ENCODE assay signal across 8 cellular contexts in genomic region chr5:150357326-150358260, GRCh38. TPM values are rescaled to one million over a fixed set of nuclear protein-coding genes. Genes with fewer than 3 reads are reported as not detected.
DNase-seq lines count a peak whose midpoint lies in the region; ATAC-seq and TF ChIP-seq lines count a peak whose summit lies in the region.

TCOF1 (plus strand) TSS chr5:150357697; CDS start chr5:150357747, 50 bp downstream.

- no peaks in the 10 kb centered on the region for H3K9me3 ChIP-seq in trophoblast cell (ENCODE audit: insufficient read depth, low read depth, low read length)
- no peaks in the 10 kb centered on the region for H3K9me3 ChIP-seq in transverse colon

- no peak for TF ChIP-seq POLR2A in transverse colon (IDR thresholded peaks at IDR 0.05)

- H3K27me3 ChIP-seq in trophoblast cell (ENCODE audit: insufficient read depth, low read length) (no peaks in the 10 kb centered on the region), transverse colon (no peaks in the 10 kb centered on the region)

- intact Hi-C loops in Right ventricle myocardium superior (cut with DNase I) (no loop called here), transverse colon (cut with DNase I; ENCODE audit: low total_unique reads) (no loop called here)

- no peaks in the 10 kb centered on the region for H3K9me3 Mint-ChIP-seq in activated naive CD8-positive, alpha-beta T cell treated with anti-CD3 and anti-CD28 coated beads, Interleukin-2, amount 50 U/mL, for 24 hours

- peak within 1 kb of the TSS; percentile 92 for H3K14ac ChIP-seq in trophoblast cell (ENCODE audit: low read length)

- H3K79me1 ChIP-seq in trophoblast cell (ENCODE audit: low read length) = peaks cover 11% of the 10 kb centered on the region

- H3K27ac ChIP-seq in trophoblast cell (ENCODE audit: low read depth, low read length) (peak within 1 kb of the TSS; percentile 56), transverse colon (peak within 1 kb of the TSS; percentile 73 to 84 (median 75))

- no CpG with 5 or more reads among the region's 90 CpGs for WGBS in trophoblast cell (ENCODE audit: extremely low coverage, insufficient coverage, insufficient read length)
- WGBS in transverse colon (ENCODE audit: low coverage in 1 of 2), 2 donors = 1 to 2% methylated on average over 11 to 71 of the region's 90 CpGs

- peak within 1 kb of the TSS; percentile 87 for H3K27ac Mint-ChIP-seq in activated naive CD8-positive, alpha-beta T cell treated with anti-CD3 and anti-CD28 coated beads, Interleukin-2, amount 50 U/mL, for 24 hours

- H2BK5ac ChIP-seq in trophoblast cell (ENCODE audit: low read depth, low read length, poor library complexity) = peak within 1 kb of the TSS; percentile 55

- in situ Hi-C loops in transverse colon (cut with MboI; ENCODE audit: low pct_ligation_motif_present in 1 of 4, low pct_unique_long_range_greater_than_20kb in 1 of 4, low sequenced_read_pairs in 3 of 4) = no loop called here

- peak within 1 kb of the TSS; percentile 89 for H3K9ac ChIP-seq in trophoblast cell (ENCODE audit: low read length)

- no peak for TF ChIP-seq EP300 in transverse colon (IDR thresholded peaks at IDR 0.05; ENCODE audit: low read depth)

- H3K36me3 Mint-ChIP-seq in activated naive CD8-positive, alpha-beta T cell treated with anti-CD3 and anti-CD28 coated beads, Interleukin-2, amount 50 U/mL, for 24 hours (ENCODE audit: low read depth) = peaks cover 36% of the 10 kb centered on the region

- H3K4me1 ChIP-seq in trophoblast cell (ENCODE audit: control insufficient read depth in 1 of 2, insufficient read depth in 2 of 2, low read length in 2 of 2) = peaks cover 23 to 25% of the 10 kb centered on the region in 2 experiments
- H3K4me1 ChIP-seq in transverse colon = peaks cover 9 to 27% (median 15%) of the 10 kb centered on the region in 4 donors

- no peak within 1 kb of the TSS for H2BK12ac ChIP-seq in trophoblast cell (ENCODE audit: low read length)

- H2AFZ ChIP-seq in trophoblast cell (ENCODE audit: insufficient read depth, low read length, poor library complexity) = peak within 1 kb of the TSS; percentile 61

- H3K4me1 Mint-ChIP-seq in activated naive CD8-positive, alpha-beta T cell treated with anti-CD3 and anti-CD28 coated beads, Interleukin-2, amount 50 U/mL, for 24 hours = peaks cover 43% of the 10 kb centered on the region

- H3K36me3 ChIP-seq in trophoblast cell (ENCODE audit: control insufficient read depth in 1 of 2, insufficient read depth in 2 of 2, low read length in 2 of 2) (peaks cover 8 to 17% of the 10 kb centered on the region in 2 experiments), transverse colon (peaks cover 0 to 4% (median 0%) of the 10 kb centered on the region in 4 donors)

- peaks cover 11% of the 10 kb centered on the region for H3K79me2 ChIP-seq in trophoblast cell (ENCODE audit: control insufficient read depth, insufficient read depth, low read length, poor library complexity)

- peak within 1 kb of the TSS; percentile 88 for H3K4me3 Mint-ChIP-seq in activated naive CD8-positive, alpha-beta T cell treated with anti-CD3 and anti-CD28 coated beads, Interleukin-2, amount 50 U/mL, for 24 hours

- H3K4ac ChIP-seq in trophoblast cell (ENCODE audit: low read depth, low read length) = peak within 1 kb of the TSS; percentile 97

- peak within 1 kb of the TSS; percentile 77 for H3K4me2 ChIP-seq in trophoblast cell (ENCODE audit: low read length)

- H3K18ac ChIP-seq in trophoblast cell (ENCODE audit: low read length) = peak within 1 kb of the TSS; percentile 89

- peak within 1 kb of the TSS; percentile 89 for H4K91ac ChIP-seq in trophoblast cell (ENCODE audit: low read depth, low read length)

- peak within 1 kb of the TSS; percentile 92 for H3K4me3 ChIP-seq in GM12865 (ENCODE audit: low read depth, low read length)
- H3K4me3 ChIP-seq in trophoblast cell (ENCODE audit: low read depth, low read length) = peak within 1 kb of the TSS; percentile 97
- H3K4me3 ChIP-seq in transverse colon = peak within 1 kb of the TSS; percentile 71 to 92 (median 79)

- H4K12ac ChIP-seq in trophoblast cell (ENCODE audit: low read depth, low read length) = peak within 1 kb of the TSS; percentile 73

- ATAC-seq in HG02763 (IDR thresholded peaks at IDR 0.05; ENCODE audit: unreplicated experiment) (peak; percentile 93), Right ventricle myocardium superior (ENCODE audit: poor library complexity) (peak; percentile 99)
- peak; percentile 97 for ATAC-seq in activated naive CD8-positive, alpha-beta T cell treated with anti-CD3 and anti-CD28 coated beads, Interleukin-2, amount 50 U/mL, for 24 hours

- peak within 1 kb of the TSS; percentile 92 for H4K8ac ChIP-seq in trophoblast cell (ENCODE audit: low read depth, low read length)

- H3K23ac ChIP-seq in trophoblast cell (ENCODE audit: low read length) = no peak within 1 kb of the TSS

- no peak for TF ChIP-seq CTCF in GM12865 (IDR thresholded peaks at IDR 0.05; ENCODE audit: insufficient read depth, low read depth, low read length, missing control alignments)
- TF ChIP-seq CTCF in transverse colon (IDR thresholded peaks at IDR 0.05) = no peak

- H3K27me3 Mint-ChIP-seq in activated naive CD8-positive, alpha-beta T cell treated with anti-CD3 and anti-CD28 coated beads, Interleukin-2, amount 50 U/mL, for 24 hours = no peaks in the 10 kb centered on the region

- peak within 1 kb of the TSS; percentile 38 for H2AK5ac ChIP-seq in trophoblast cell (ENCODE audit: low read length)

- H2BK120ac ChIP-seq in trophoblast cell (ENCODE audit: insufficient read depth, low read length, poor library complexity) = peak within 1 kb of the TSS; percentile 72

- DNase-seq in GM12865 (ENCODE audit: low read depth) = peak; percentile 98
- peak; percentile 39 for DNase-seq in NCI-H1417 treated with DMSO at 0.1 percent for 48 hours (lab: John Stamatoyannopoulos, UW)
- DNase-seq in SW480 (ENCODE audit: low spot score) = peak; percentile 91
- DNase-seq in activated naive CD8-positive, alpha-beta T cell treated with anti-CD3 and anti-CD28 coated beads, Interleukin-2, amount 50 U/mL, for 24 hours = peak; percentile 98
- peak; percentile 99 for DNase-seq in Right ventricle myocardium superior
- DNase-seq in trophoblast cell = peak; percentile 96 to 99
- peak; percentile 99 for DNase-seq in transverse colon

RNA-seq across cellular contexts. Expression of gene TCOF1, which starts in this region (rescaled TPM):
- total RNA-seq in Right ventricle myocardium superior = 17.3 TPM
- 38.5 and 40.8 TPM in 2 replicates for polyA plus RNA-seq in trophoblast cell (2013)
- total RNA-seq in transverse colon = 10 to 100 TPM; 12.0 to 87.2 (median 31.3) TPM

Comparison
In these comparisons a context has a peak if more than half of its experiments do, and no peak if none do; other contexts are left out.
1. Peak in every context shown above with its lines: DNase-seq, ATAC-seq, H3K4me3 ChIP-seq and H3K27ac ChIP-seq.
2. DNase-seq: peak in every context shown above with its lines; median percentile 99 in Right ventricle myocardium superior; 99 in transverse colon; 98 in GM12865; 98 in activated naive CD8-positive, alpha-beta T cell treated with anti-CD3 and anti-CD28 coated beads, Interleukin-2, amount 50 U/mL, for 24 hours; 98 in trophoblast cell; 91 in SW480; 39 in NCI-H1417 treated with DMSO at 0.1 percent for 48 hours.